In genomic region chr20:10412591-10413408, GRCh38 we compare ENCODE assay signal across 2 cellular contexts.
TF ChIP-seq lines count a peak whose summit lies in the region.

No MANE protein-coding gene starts in this region.

TF ChIP-seq in SK-N-SH treated with all-trans-retinoic acid at 6 μM for 48 hours, 23 proteins besides CTCF, POLR2A, EP300 and RAD21:
- no peak for TF ChIP-seq SNAI2 (CRISPR knock-in tag; IDR thresholded peaks at IDR 0.05)
- no peak for TF ChIP-seq ZNF8 (CRISPR knock-in tag; IDR thresholded peaks at IDR 0.05)
- no peak for TF ChIP-seq CSDC2 (CRISPR knock-in tag; IDR thresholded peaks at IDR 0.05)
- no peak for TF ChIP-seq ESRRG (CRISPR knock-in tag; IDR thresholded peaks at IDR 0.05)
- TF ChIP-seq CSRNP3 (CRISPR knock-in tag; IDR thresholded peaks at IDR 0.05), result no peak
- TF ChIP-seq GLIS3 (CRISPR knock-in tag; IDR thresholded peaks at IDR 0.05), result no peak
- TF ChIP-seq, protein P1, sequence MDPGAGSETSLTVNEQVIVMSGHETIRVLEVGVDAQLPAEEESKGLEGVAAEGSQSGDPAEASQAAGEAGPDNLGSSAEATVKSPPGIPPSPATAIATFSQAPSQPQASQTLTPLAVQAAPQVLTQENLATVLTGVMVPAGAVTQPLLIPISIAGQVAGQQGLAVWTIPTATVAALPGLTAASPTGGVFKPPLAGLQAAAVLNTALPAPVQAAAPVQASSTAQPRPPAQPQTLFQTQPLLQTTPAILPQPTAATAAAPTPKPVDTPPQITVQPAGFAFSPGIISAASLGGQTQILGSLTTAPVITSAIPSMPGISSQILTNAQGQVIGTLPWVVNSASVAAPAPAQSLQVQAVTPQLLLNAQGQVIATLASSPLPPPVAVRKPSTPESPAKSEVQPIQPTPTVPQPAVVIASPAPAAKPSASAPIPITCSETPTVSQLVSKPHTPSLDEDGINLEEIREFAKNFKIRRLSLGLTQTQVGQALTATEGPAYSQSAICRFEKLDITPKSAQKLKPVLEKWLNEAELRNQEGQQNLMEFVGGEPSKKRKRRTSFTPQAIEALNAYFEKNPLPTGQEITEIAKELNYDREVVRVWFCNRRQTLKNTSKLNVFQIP (CRISPR knock-in tag; IDR thresholded peaks at IDR 0.05; ENCODE audit: borderline replicate concordance, low read depth), result no peak
- TF ChIP-seq ZC3H10 (CRISPR knock-in tag; IDR thresholded peaks at IDR 0.05), result no peak
- no peak for TF ChIP-seq ARNTL (CRISPR knock-in tag; IDR thresholded peaks at IDR 0.05; ENCODE audit: borderline replicate concordance, low read depth)
- TF ChIP-seq TCF4 (CRISPR knock-in tag; IDR thresholded peaks at IDR 0.05; ENCODE audit: borderline replicate concordance), result no peak
- no peak for TF ChIP-seq ZFP30 (CRISPR knock-in tag; IDR thresholded peaks at IDR 0.05)
- TF ChIP-seq TOX (CRISPR knock-in tag; IDR thresholded peaks at IDR 0.05; ENCODE audit: borderline replicate concordance), result no peak
- TF ChIP-seq, protein P2, sequence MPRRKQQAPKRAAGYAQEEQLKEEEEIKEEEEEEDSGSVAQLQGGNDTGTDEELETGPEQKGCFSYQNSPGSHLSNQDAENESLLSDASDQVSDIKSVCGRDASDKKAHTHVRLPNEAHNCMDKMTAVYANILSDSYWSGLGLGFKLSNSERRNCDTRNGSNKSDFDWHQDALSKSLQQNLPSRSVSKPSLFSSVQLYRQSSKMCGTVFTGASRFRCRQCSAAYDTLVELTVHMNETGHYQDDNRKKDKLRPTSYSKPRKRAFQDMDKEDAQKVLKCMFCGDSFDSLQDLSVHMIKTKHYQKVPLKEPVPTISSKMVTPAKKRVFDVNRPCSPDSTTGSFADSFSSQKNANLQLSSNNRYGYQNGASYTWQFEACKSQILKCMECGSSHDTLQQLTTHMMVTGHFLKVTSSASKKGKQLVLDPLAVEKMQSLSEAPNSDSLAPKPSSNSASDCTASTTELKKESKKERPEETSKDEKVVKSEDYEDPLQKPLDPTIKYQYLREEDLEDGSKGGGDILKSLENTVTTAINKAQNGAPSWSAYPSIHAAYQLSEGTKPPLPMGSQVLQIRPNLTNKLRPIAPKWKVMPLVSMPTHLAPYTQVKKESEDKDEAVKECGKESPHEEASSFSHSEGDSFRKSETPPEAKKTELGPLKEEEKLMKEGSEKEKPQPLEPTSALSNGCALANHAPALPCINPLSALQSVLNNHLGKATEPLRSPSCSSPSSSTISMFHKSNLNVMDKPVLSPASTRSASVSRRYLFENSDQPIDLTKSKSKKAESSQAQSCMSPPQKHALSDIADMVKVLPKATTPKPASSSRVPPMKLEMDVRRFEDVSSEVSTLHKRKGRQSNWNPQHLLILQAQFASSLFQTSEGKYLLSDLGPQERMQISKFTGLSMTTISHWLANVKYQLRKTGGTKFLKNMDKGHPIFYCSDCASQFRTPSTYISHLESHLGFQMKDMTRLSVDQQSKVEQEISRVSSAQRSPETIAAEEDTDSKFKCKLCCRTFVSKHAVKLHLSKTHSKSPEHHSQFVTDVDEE (CRISPR knock-in tag; IDR thresholded peaks at IDR 0.05), result no peak
- TF ChIP-seq ZNF565 (CRISPR knock-in tag; conservative IDR thresholded peaks at IDR 0.05; ENCODE audit: low read depth), result no peak
- no peak for TF ChIP-seq PPARA (CRISPR knock-in tag; IDR thresholded peaks at IDR 0.05; ENCODE audit: borderline replicate concordance)
- TF ChIP-seq, protein P3, sequence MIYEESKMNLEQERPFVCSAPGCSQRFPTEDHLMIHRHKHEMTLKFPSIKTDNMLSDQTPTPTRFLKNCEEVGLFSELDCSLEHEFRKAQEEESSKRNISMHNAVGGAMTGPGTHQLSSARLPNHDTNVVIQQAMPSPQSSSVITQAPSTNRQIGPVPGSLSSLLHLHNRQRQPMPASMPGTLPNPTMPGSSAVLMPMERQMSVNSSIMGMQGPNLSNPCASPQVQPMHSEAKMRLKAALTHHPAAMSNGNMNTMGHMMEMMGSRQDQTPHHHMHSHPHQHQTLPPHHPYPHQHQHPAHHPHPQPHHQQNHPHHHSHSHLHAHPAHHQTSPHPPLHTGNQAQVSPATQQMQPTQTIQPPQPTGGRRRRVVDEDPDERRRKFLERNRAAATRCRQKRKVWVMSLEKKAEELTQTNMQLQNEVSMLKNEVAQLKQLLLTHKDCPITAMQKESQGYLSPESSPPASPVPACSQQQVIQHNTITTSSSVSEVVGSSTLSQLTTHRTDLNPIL (CRISPR knock-in tag; IDR thresholded peaks at IDR 0.05; ENCODE audit: low read depth), result no peak
- no peak for TF ChIP-seq ZFP3 (CRISPR knock-in tag; IDR thresholded peaks at IDR 0.05)

TF ChIP-seq in HepG2, 621 proteins besides CTCF, POLR2A, EP300 and RAD21:
- TF ChIP-seq STAG1 (CRISPR knock-in tag; IDR thresholded peaks at IDR 0.05) (peak; percentile 62), NFYB (CRISPR knock-in tag; IDR thresholded peaks at IDR 0.05) (no peak), ZNF354B (CRISPR knock-in tag; IDR thresholded peaks at IDR 0.05) (0 out of 2 replicates have a peak, but pooled peaks have one; percentile 22)
